ENCODE assay signal across 13 cellular contexts in the genomic region with DNA sequence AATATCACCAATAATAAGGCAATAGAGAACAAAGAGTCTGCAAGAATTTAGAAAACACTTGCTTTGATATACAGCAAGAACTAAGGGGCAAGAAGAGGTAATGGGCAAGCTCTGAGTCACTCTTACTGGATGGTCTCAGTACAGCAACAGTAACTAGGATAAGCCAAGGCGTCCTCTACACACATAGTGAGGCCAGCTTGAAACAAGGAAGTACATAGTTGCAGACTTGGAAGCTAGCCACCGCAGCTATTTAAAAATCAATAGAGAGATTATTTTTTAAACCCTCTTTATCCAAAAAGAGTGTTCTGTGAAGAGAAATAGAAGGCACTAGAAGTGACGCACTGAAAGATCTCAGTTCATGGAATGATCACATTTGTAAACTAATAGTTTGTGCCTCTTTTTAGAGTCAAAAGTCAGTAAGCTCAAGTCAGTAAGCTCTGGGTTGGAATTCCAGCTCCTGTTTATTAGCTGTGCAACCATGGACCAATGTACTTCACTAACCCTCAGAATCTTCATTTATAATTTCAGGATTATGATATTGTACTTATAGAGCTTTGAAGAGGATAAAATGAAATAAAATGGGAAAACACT.
DNase-seq lines count a peak whose midpoint lies in the region; ATAC-seq, FAIRE-seq and TF ChIP-seq lines count a peak whose summit lies in the region.
"Had no signal": no experiment of that assay in that cellular context is flagged by ENCODE, and none has a peak within 500 bp of the region (broad histone marks: within the 10 kb centered on the region; RNA-seq: fewer than 3 reads in every experiment).

No MANE protein-coding gene starts in this region.

- H3K4me3 Mint-ChIP-seq in dendritic cell treated with granulocyte-macrophage colony-stimulating factor and Interleukin-4, amounts not matched to agents 40 ng/mL and 50 ng/mL, for 4 days = no peak overlapping the region
- no peak overlapping the region for H3K4me3 Mint-ChIP-seq in activated T-cell treated with anti-CD3 and anti-CD28 coated beads, Interleukin-2, amount 50 U/mL, for 72 hours
- peak overlapping the region in 2 of 5 donors; percentile 5 to 15 for H3K4me3 Mint-ChIP-seq in immature natural killer cell
- H3K4me3 Mint-ChIP-seq: activated T-cell treated with anti-CD3 and anti-CD28 coated beads, Interleukin-2, amount 50 U/mL, for 24 hours had no signal

- ATAC-seq in activated T-cell treated with anti-CD3 and anti-CD28 coated beads, Interleukin-2, amount 50 U/mL, for 72 hours (replicated peaks in 1 of 2) = no peak
- no peak for ATAC-seq in GM21528 (IDR thresholded peaks at IDR 0.05; ENCODE audit: low FRiP score, unreplicated experiment)

- no peak for TF ChIP-seq CTCF in neutrophil (IDR thresholded peaks at IDR 0.05)

- peaks cover 61% of the 10 kb centered on the region for H3K4me1 Mint-ChIP-seq in dendritic cell treated with granulocyte-macrophage colony-stimulating factor and Interleukin-4, amounts not matched to agents 40 ng/mL and 50 ng/mL, for 4 days (ENCODE audit: low read depth)
- H3K4me1 Mint-ChIP-seq in activated T-cell treated with anti-CD3 and anti-CD28 coated beads, Interleukin-2, amount 50 U/mL, for 72 hours (ENCODE audit: low read depth) = peaks cover 5% of the 10 kb centered on the region
- peaks cover 40 to 70% of the 10 kb centered on the region in 2 donors for H3K4me1 Mint-ChIP-seq in immature natural killer cell

- intact Hi-C loops in dendritic cell treated with granulocyte-macrophage colony-stimulating factor and Interleukin-4, amounts not matched to agents 40 ng/mL and 50 ng/mL, for 4 days (cut with micrococcal nuclease) = no loop called here

- FAIRE-seq in G401.6 (lab: Jason Lieb, UNC) = peak; percentile 56

- DNase-seq in NCI-H226 (peak; percentile 20), immature natural killer cell (no peak), NCI-H510A (lab: John Stamatoyannopoulos, UW) (no peak)
- DNase-seq in activated T-cell treated with anti-CD3 and anti-CD28 coated beads, Interleukin-2, amount 50 U/mL, for 72 hours = no peak
- DNase-seq: activated T-cell treated with anti-CD3 and anti-CD28 coated beads, Interleukin-2, amount 50 U/mL, for 24 hours; DMS79; kidney glomerular epithelial cell; NCI-H1105 treated with DMSO at 0.1 percent for 48 hours had no signal

- H3K4me3 ChIP-seq in neutrophil (ENCODE audit: low read depth in 1 of 2, low read length in 1 of 2) = peak overlapping the region in 1 of 2 experiments; percentile 30
- H3K4me3 ChIP-seq: thoracic aorta had no signal

- peak overlapping the region; percentile 85 for H3K27ac Mint-ChIP-seq in dendritic cell treated with granulocyte-macrophage colony-stimulating factor and Interleukin-4, amounts not matched to agents 40 ng/mL and 50 ng/mL, for 4 days
- H3K27ac Mint-ChIP-seq in activated T-cell treated with anti-CD3 and anti-CD28 coated beads, Interleukin-2, amount 50 U/mL, for 72 hours = no peak overlapping the region
- peak overlapping the region in 1 of 6 donors; percentile 0 for H3K27ac Mint-ChIP-seq in immature natural killer cell
- H3K27ac Mint-ChIP-seq: activated T-cell treated with anti-CD3 and anti-CD28 coated beads, Interleukin-2, amount 50 U/mL, for 24 hours had no signal

- H3K27me3 Mint-ChIP-seq in dendritic cell treated with granulocyte-macrophage colony-stimulating factor and Interleukin-4, amounts not matched to agents 40 ng/mL and 50 ng/mL, for 4 days = no peaks in the 10 kb centered on the region
- H3K27me3 Mint-ChIP-seq in activated T-cell treated with anti-CD3 and anti-CD28 coated beads, Interleukin-2, amount 50 U/mL, for 72 hours (ENCODE audit: low read depth) = no peaks in the 10 kb centered on the region
- H3K27me3 Mint-ChIP-seq in immature natural killer cell (ENCODE audit: low read depth in 3 of 3) = peaks cover 0 to 2% (median 0%) of the 10 kb centered on the region in 3 donors
- H3K27me3 Mint-ChIP-seq: activated T-cell treated with anti-CD3 and anti-CD28 coated beads, Interleukin-2, amount 50 U/mL, for 24 hours had no signal

- H3K36me3 Mint-ChIP-seq in dendritic cell treated with granulocyte-macrophage colony-stimulating factor and Interleukin-4, amounts not matched to agents 40 ng/mL and 50 ng/mL, for 4 days (ENCODE audit: low read depth) = peaks cover 16% of the 10 kb centered on the region
- peaks cover 3 to 7% of the 10 kb centered on the region in 2 donors for H3K36me3 Mint-ChIP-seq in activated T-cell treated with anti-CD3 and anti-CD28 coated beads, Interleukin-2, amount 50 U/mL, for 72 hours (ENCODE audit: insufficient read depth in 2 of 2)
- peaks cover 0 to 9% (median 6%) of the 10 kb centered on the region in 3 donors for H3K36me3 Mint-ChIP-seq in immature natural killer cell

- peak overlapping the region; percentile 77 for H3K27ac ChIP-seq in neutrophil

- no peaks in the 10 kb centered on the region for H3K27me3 ChIP-seq in neutrophil

- H3K4me1 ChIP-seq in neutrophil (ENCODE audit: control insufficient read depth in 1 of 2, insufficient read depth in 1 of 2, low read depth in 1 of 2, low read length in 1 of 2) = peaks cover 84 to 86% of the 10 kb centered on the region in 2 experiments

- peaks cover 8% of the 10 kb centered on the region for H3K9me3 Mint-ChIP-seq in dendritic cell treated with granulocyte-macrophage colony-stimulating factor and Interleukin-4, amounts not matched to agents 40 ng/mL and 50 ng/mL, for 4 days
- peaks cover 0 to 3% of the 10 kb centered on the region in 2 donors for H3K9me3 Mint-ChIP-seq in activated T-cell treated with anti-CD3 and anti-CD28 coated beads, Interleukin-2, amount 50 U/mL, for 72 hours
- peaks cover 0 to 3% (median 0%) of the 10 kb centered on the region in 6 donors for H3K9me3 Mint-ChIP-seq in immature natural killer cell

- H3K36me3 ChIP-seq in neutrophil = no peaks in the 10 kb centered on the region
- H3K36me3 ChIP-seq: thoracic aorta had no signal

- H3K9me3 ChIP-seq in neutrophil = no peaks in the 10 kb centered on the region
- H3K9me3 ChIP-seq: thoracic aorta had no signal
